In genomic region chr6:33187809-33188208, GRCh38 we compare ENCODE assay signal across 33 cellular contexts.
"Had no signal": no experiment of that assay in that cellular context is flagged by ENCODE, and none has a peak within 500 bp of the region (broad histone marks: within the 10 kb centered on the region; RNA-seq: fewer than 3 reads in every experiment).

No MANE protein-coding gene starts in this region.

- H3K4me3 ChIP-seq: MG63 had no signal

- H3K27me3 ChIP-seq: MG63 had no signal

- H3K9me3 ChIP-seq: MG63 had no signal

- DNase-seq: Karpas-422, Kasumi-1, MG63, MM.1S, MV-4-11, NCI-H1048, NCI-H1092, NCI-H1092 treated with DMSO at 0.1 percent for 48 hours, NCI-H1105, NCI-H1105 treated with DMSO at 0.1 percent for 48 hours, NCI-H1417, NCI-H1417 treated with DMSO at 0.1 percent for 48 hours, NCI-H1436, NCI-H1436 treated with DMSO at 0.1 percent for 48 hours, NCI-H146, NCI-H1694, NCI-H1694 treated with DMSO at 0.1 percent for 48 hours, NCI-H187, NCI-H187 treated with DMSO at 0.1 percent for 48 hours, NCI-H1930, NCI-H2081, NCI-H2081 treated with DMSO at 0.1 percent for 48 hours, NCI-H2107, NCI-H2171, NCI-H2171 treated with DMSO at 0.1 percent for 48 hours, NCI-H226, NCI-H345, NCI-H446, NCI-H446 treated with DMSO at 0.1 percent for 48 hours, NCI-H510A, NCI-H510A treated with DMSO at 0.1 percent for 48 hours, NCI-H524, NCI-H524 treated with DMSO at 0.1 percent for 48 hours had no signal

- H3K36me3 ChIP-seq: MG63 had no signal
